ENCODE assay signal across 8 cellular contexts in the genomic region with DNA sequence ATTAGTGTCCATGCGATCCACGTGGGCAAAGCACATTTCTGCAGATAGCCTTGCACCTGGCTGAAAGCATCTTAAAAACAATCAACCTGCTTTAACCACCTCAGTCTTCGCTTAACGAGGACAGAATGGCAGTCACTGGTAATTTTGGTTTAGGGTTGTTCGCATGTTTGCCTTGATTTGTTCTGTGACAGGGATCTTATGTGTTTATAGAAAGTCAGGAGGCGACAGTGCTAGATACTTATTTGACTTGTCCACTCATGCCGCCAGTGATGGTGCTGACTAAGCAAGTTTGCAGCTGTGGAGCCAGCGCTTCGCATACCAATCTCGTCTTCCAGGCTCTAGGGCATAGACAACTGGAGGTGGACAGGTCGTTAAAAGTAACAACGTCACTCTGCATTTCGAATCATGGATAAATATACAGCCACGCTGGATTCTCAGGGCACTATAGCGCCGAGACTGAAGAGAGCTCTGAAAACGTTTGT. TPM values are rescaled to one million over a fixed set of nuclear protein-coding genes. Genes with fewer than 3 reads are reported as not detected.
DNase-seq lines count a peak whose midpoint lies in the region; ATAC-seq and TF ChIP-seq lines count a peak whose summit lies in the region.

No MANE protein-coding gene starts in this region.

- no peak for TF ChIP-seq POLR2A in vagina (IDR thresholded peaks at IDR 0.05)

- no peaks in the 10 kb centered on the region for H3K36me3 ChIP-seq in vagina

- DNase-seq in Daoy (ENCODE audit: low read depth) = peak; percentile 14
- peak; percentile 31 for DNase-seq in NCI-H1105 (lab: John Stamatoyannopoulos, UW)
- no peak for DNase-seq in central memory CD8-positive, alpha-beta T cell (ENCODE audit: low spot score in 2 of 2)
- DNase-seq in midbrain (lab: John Stamatoyannopoulos, UW) = peak; percentile 59
- DNase-seq in vagina (ENCODE audit: extremely low spot score in 2 of 2) = no peak
- no peak for DNase-seq in omental fat pad (ENCODE audit: low spot score)
- no peak for DNase-seq in SKM-1 treated with dmso at 0.1 percent for 144 hours (lab: John Stamatoyannopoulos, UW; ENCODE audit: unreplicated experiment)
- no peak for DNase-seq in activated gamma-delta T cell treated with Interleukin-2 at 50 U/mL for 16 hours

- intact Hi-C loops in vagina (cut with DNase I) = loop anchor here (10.0 kb wide), 1 partner anchor 66 kb away; the partner anchor contains the start of gene DMTF1

- ATAC-seq in central memory CD8-positive, alpha-beta T cell (replicated peaks; ENCODE audit: extremely low read depth, poor library complexity, severe bottlenecking) = no peak
- ATAC-seq in omental fat pad (ENCODE audit: low FRiP score) = no peak

- H3K27ac ChIP-seq in vagina = peak overlapping the region; percentile 87

- peaks cover 20% of the 10 kb centered on the region for H3K36me3 Mint-ChIP-seq in central memory CD8-positive, alpha-beta T cell (ENCODE audit: insufficient read depth)

- H3K4me3 ChIP-seq in vagina = peak overlapping the region; percentile 77 to 79

- H3K27me3 ChIP-seq in vagina = no peaks in the 10 kb centered on the region

- no peaks in the 10 kb centered on the region for H3K9me3 ChIP-seq in vagina

- peaks cover 40% of the 10 kb centered on the region for H3K4me1 Mint-ChIP-seq in central memory CD8-positive, alpha-beta T cell

- H3K4me3 Mint-ChIP-seq in central memory CD8-positive, alpha-beta T cell = peak overlapping the region; percentile 100

- H3K9me3 Mint-ChIP-seq in central memory CD8-positive, alpha-beta T cell = no peaks in the 10 kb centered on the region

- H3K27me3 Mint-ChIP-seq in central memory CD8-positive, alpha-beta T cell = no peaks in the 10 kb centered on the region

- H3K27ac Mint-ChIP-seq in central memory CD8-positive, alpha-beta T cell (ENCODE audit: low read depth) = no peak overlapping the region

- TF ChIP-seq CTCF in vagina (IDR thresholded peaks at IDR 0.05) = no peak
- TF ChIP-seq CTCF in omental fat pad (IDR thresholded peaks at IDR 0.05) = no peak

- peaks cover 31% of the 10 kb centered on the region for H3K4me1 ChIP-seq in vagina

RNA-seq across cellular contexts. Expression of gene TMEM243, which starts 1.2 kb away (rescaled TPM):
- total RNA-seq in Daoy (2014; rRNA removed; shearing (Covaris generic)) = 38.4 and 69.3 TPM in 2 replicates
- total RNA-seq in vagina = 36.6 TPM
- total RNA-seq in omental fat pad = 10 to 100 TPM; 27.4 to 58.6 (median 37.5) TPM

Comparison
In these comparisons a context has a peak if more than half of its experiments do, and no peak if none do; other contexts are left out.
1. DNase-seq: peak in Daoy (single experiment), NCI-H1105 (single experiment) and midbrain (single experiment); none in central memory CD8-positive, alpha-beta T cell (0 of 2), vagina (0 of 2), omental fat pad (single experiment), SKM-1 treated with dmso at 0.1 percent for 144 hours (single experiment) and activated gamma-delta T cell treated with Interleukin-2 at 50 U/mL for 16 hours (single experiment).